In genomic region chr6:144138542-144138941, GRCh38 we compare ENCODE assay signal across 20 cellular contexts. TPM values are rescaled to one million over a fixed set of nuclear protein-coding genes. Genes with fewer than 3 reads are reported as not detected.
A peak's percentile ranks its signal among the peaks of the same experiment; 100 is the strongest.
DNase-seq lines count a peak whose midpoint lies in the region; ATAC-seq, FAIRE-seq and TF ChIP-seq lines count a peak whose summit lies in the region.
"Had no signal": no experiment of that assay in that cellular context is flagged by ENCODE, and none has a peak within 500 bp of the region (broad histone marks: within the 10 kb centered on the region; RNA-seq: fewer than 3 reads in every experiment).

No MANE protein-coding gene starts in this region.

- dilution Hi-C loops in mammary epithelial cell (cut with HindIII; ENCODE audit: low sequenced_read_pairs) = no loop called here

- H4K20me1 ChIP-seq in HepG2 (ENCODE audit: insufficient read depth, low read length) = no peaks in the 10 kb centered on the region
- no peaks in the 10 kb centered on the region for H4K20me1 ChIP-seq in mammary epithelial cell (ENCODE audit: insufficient read depth, low read length)
- H4K20me1 ChIP-seq: BLaER1 treated with 17β-estradiol and CSF1 and Interleukin-3, amounts not matched to agents 10 nM and 100 nM had no signal

- WGBS in HepG2 (ENCODE audit: low lambda C conversion rate) = 25% methylated on average over 4 of the region's 4 CpGs
- 80% methylated on average over 4 of the region's 4 CpGs for WGBS in right lobe of liver (ENCODE audit: insufficient coverage, low coverage, low lambda C conversion rate, missing lambda C conversion rate)
- 93% methylated on average over 4 of the region's 4 CpGs for WGBS in mammary epithelial cell (ENCODE audit: low coverage, missing lambda C conversion rate)

- H3K27ac ChIP-seq in HepG2 (ENCODE audit: extremely low read length, insufficient read depth, low read length) (no peak overlapping the region), right lobe of liver (no peak overlapping the region), neutrophil (peak overlapping the region; percentile 88), mammary epithelial cell (ENCODE audit: insufficient read depth, low read depth, low read length) (no peak overlapping the region)
- H3K27ac ChIP-seq: 22Rv1; A549; BLaER1 treated with 17β-estradiol and CSF1 and Interleukin-3, amounts not matched to agents 10 nM and 100 nM; C4-2B had no signal

- TF ChIP-seq RAD21 in HepG2 (CRISPR knock-in tag; IDR thresholded peaks at IDR 0.05) = no peak

- ATAC-seq in HepG2 (no peak), right lobe of liver (no peak)
- ATAC-seq: A549; CD8-positive, alpha-beta T cell had no signal

- no peak for DNase-seq in HepG2 (ENCODE audit: low spot score)
- DNase-seq in right lobe of liver = no peak
- peak; percentile 13 for DNase-seq in astrocyte of the cerebellum (ENCODE audit: low read depth)
- DNase-seq in germinal center (ENCODE audit: low spot score) = no peak
- DNase-seq in AG08395 (ENCODE audit: low spot score) = no peak
- no peak for DNase-seq in mammary epithelial cell
- DNase-seq: Caco-2; Calu3; CD4-positive, alpha-beta T cell; CD8-positive, alpha-beta T cell; DMS79 treated with DMSO at 0.1 percent for 48 hours; GF-D8 had no signal

- H3K4me1 ChIP-seq in HepG2 (ENCODE audit: insufficient read depth, low read length) (0 out of 2 replicates have a peak, but pooled peaks cover under 1% of the 10 kb centered on the region), right lobe of liver (no peaks in the 10 kb centered on the region), neutrophil (ENCODE audit: control insufficient read depth in 1 of 2, insufficient read depth in 1 of 2, low read depth in 1 of 2, low read length in 1 of 2) (peaks cover 56 to 58% of the 10 kb centered on the region in 2 experiments), mammary epithelial cell (ENCODE audit: insufficient read depth, low read length) (no peaks in the 10 kb centered on the region)
- H3K4me1 ChIP-seq: A549, Caco-2 had no signal

- no peak overlapping the region for H3K4me3 ChIP-seq in HepG2 (replicated peaks in 1 of 3; ENCODE audit: insufficient read depth in 1 of 3, low read depth in 2 of 3, low read length in 3 of 3)
- no peak overlapping the region for H3K4me3 ChIP-seq in right lobe of liver
- no peak overlapping the region for H3K4me3 ChIP-seq in astrocyte of the cerebellum (ENCODE audit: low read depth, low read length)
- no peak overlapping the region for H3K4me3 ChIP-seq in neutrophil (ENCODE audit: low read depth in 1 of 2, low read length in 1 of 2)
- no peak overlapping the region for H3K4me3 ChIP-seq in mammary epithelial cell (replicated peaks in 1 of 3; ENCODE audit: insufficient read depth in 1 of 3, low read depth in 2 of 3, low read length in 3 of 3)
- H3K4me3 ChIP-seq: A549; BLaER1 treated with 17β-estradiol and CSF1 and Interleukin-3, amounts not matched to agents 10 nM and 100 nM had no signal

- CTCF ChIA-PET in HepG2 (lab: Yijun Ruan, JAX; ENCODE audit: low intra/inter-chr PET ratio, low total read pairs) (no interaction called here), mammary epithelial cell (lab: Charles Lee; ENCODE audit: low non-redundant PET) (no interaction called here)

- H3K9ac ChIP-seq in HepG2 (ENCODE audit: insufficient read depth, low read depth, low read length) (no peak overlapping the region), mammary epithelial cell (ENCODE audit: insufficient read depth, low read length) (no peak overlapping the region)
- H3K9ac ChIP-seq: BLaER1 treated with 17β-estradiol and CSF1 and Interleukin-3, amounts not matched to agents 10 nM and 100 nM had no signal

- no peaks in the 10 kb centered on the region for H3K9me3 ChIP-seq in HepG2 (ENCODE audit: low read length)
- H3K9me3 ChIP-seq in right lobe of liver = no peaks in the 10 kb centered on the region
- H3K9me3 ChIP-seq in neutrophil = no peaks in the 10 kb centered on the region
- no peaks in the 10 kb centered on the region for H3K9me3 ChIP-seq in mammary epithelial cell (replicated peaks; ENCODE audit: insufficient read depth, low read length)
- H3K9me3 ChIP-seq: A549, Caco-2 had no signal

- BruUV-seq in HepG2 (replicated peaks; lab: Mats Ljungman, UMichigan) (no TSS peak), mammary epithelial cell (replicated peaks; lab: Mats Ljungman, UMichigan) (no TSS peak)

- H3K79me2 ChIP-seq in HepG2 (ENCODE audit: insufficient read depth, low read length) (no peaks in the 10 kb centered on the region), mammary epithelial cell (ENCODE audit: insufficient read depth, low read length) (no peaks in the 10 kb centered on the region)

- in situ Hi-C loops in HepG2 (cut with HindIII; ENCODE audit: extremely low pct_ligation_motif_present, low pct_unique_long_range_greater_than_20kb) (no loop called here), astrocyte of the cerebellum (cut with HindIII; ENCODE audit: low sequenced_read_pairs) (no loop called here), mammary epithelial cell (cut with MboI; ENCODE audit: low sequenced_read_pairs in 2 of 2) (no loop called here)

- H3K4me2 ChIP-seq in HepG2 (ENCODE audit: low read depth, low read length) (no peak overlapping the region), mammary epithelial cell (ENCODE audit: insufficient read depth, low read depth, low read length) (no peak overlapping the region)
- H3K4me2 ChIP-seq: A549; BLaER1 treated with 17β-estradiol and CSF1 and Interleukin-3, amounts not matched to agents 10 nM and 100 nM had no signal

- H3K36me3 ChIP-seq in HepG2 (replicated peaks in 1 of 2; ENCODE audit: control insufficient read depth in 1 of 2, insufficient read depth in 2 of 2, low read length in 2 of 2) (no peaks in the 10 kb centered on the region), right lobe of liver (no peaks in the 10 kb centered on the region), neutrophil (no peaks in the 10 kb centered on the region), mammary epithelial cell (ENCODE audit: insufficient read depth, low read length) (no peaks in the 10 kb centered on the region)
- H3K36me3 ChIP-seq: BLaER1 treated with 17β-estradiol and CSF1 and Interleukin-3, amounts not matched to agents 10 nM and 100 nM had no signal

- TF ChIP-seq CTCF in HepG2 (CRISPR knock-in tag; IDR thresholded peaks at IDR 0.05) (no peak), right lobe of liver (IDR thresholded peaks at IDR 0.05) (no peak), astrocyte of the cerebellum (IDR thresholded peaks at IDR 0.05; ENCODE audit: low read depth, low read length, missing control alignments) (no peak), neutrophil (IDR thresholded peaks at IDR 0.05) (no peak), mammary epithelial cell (conservative IDR thresholded peaks at IDR 0.05 in 1 of 2, IDR thresholded peaks at IDR 0.05 in 1 of 2; ENCODE audit: extremely low read depth in 1 of 2, insufficient read depth in 1 of 2, low read depth in 1 of 2, low read length in 2 of 2) (no peak)

- H3K27me3 ChIP-seq in HepG2 (ENCODE audit: control insufficient read depth in 1 of 2, insufficient read depth in 2 of 2, low read length in 2 of 2) = 0 out of 5 replicates have a peak, but pooled peaks cover 0 to 1% of the 10 kb centered on the region in 2 experiments
- no peaks in the 10 kb centered on the region for H3K27me3 ChIP-seq in right lobe of liver
- H3K27me3 ChIP-seq in neutrophil = no peaks in the 10 kb centered on the region
- no peaks in the 10 kb centered on the region for H3K27me3 ChIP-seq in mammary epithelial cell (ENCODE audit: insufficient read depth, low read length)
- H3K27me3 ChIP-seq: BLaER1 treated with 17β-estradiol and CSF1 and Interleukin-3, amounts not matched to agents 10 nM and 100 nM had no signal

- intact Hi-C loops in HepG2 (cut with micrococcal nuclease; ENCODE audit: unreplicated experiment) (no loop called here), right lobe of liver (cut with DNase I) (no loop called here), mammary epithelial cell (cut with micrococcal nuclease) (no loop called here)

- H2AFZ ChIP-seq in HepG2 (ENCODE audit: low read length) (no peak overlapping the region), mammary epithelial cell (ENCODE audit: low read depth, low read length) (no peak overlapping the region)

- POLR2A ChIA-PET in HepG2 (lab: Yijun Ruan, JAX) = no interaction called here

- TF ChIP-seq POLR2A in HepG2 (IDR thresholded peaks at IDR 0.05; ENCODE audit: insufficient read depth in 1 of 2, low read depth in 2 of 2, low read length in 2 of 2) (no peak), right lobe of liver (IDR thresholded peaks at IDR 0.05) (no peak)

- TF ChIP-seq EP300 in HepG2 (IDR thresholded peaks at IDR 0.05; ENCODE audit: low read depth in 2 of 2, low read length in 2 of 2) (no peak), HepG2 (CRISPR knock-in tag; IDR thresholded peaks at IDR 0.05; ENCODE audit: borderline replicate concordance) (no peak)

- no peak for FAIRE-seq in HepG2 (lab: Jason Lieb, UNC)
- FAIRE-seq: A549, D721Med, G401.6, GM19239 had no signal

RNA-seq across cellular contexts. Expression of gene STX11, which starts 11.8 kb away (rescaled TPM):
- total RNA-seq in HepG2 (2016; rRNA removed; fragmentation: Illumina TruSeq; extraction: Trizol) = not detected in 2 replicates
- not detected in 2 replicates for total RNA-seq in HepG2 (2016; cell fraction: cytosol; rRNA removed; fragmentation: Illumina TruSeq; extraction: Trizol; ENCODE audit: low read depth)
- not detected in 2 replicates for total RNA-seq in HepG2 (2016; cell fraction: insoluble cytoplasmic fraction; rRNA removed; fragmentation: Illumina TruSeq; extraction: Trizol)
- not detected in 2 replicates for total RNA-seq in HepG2 (2016; cell fraction: membrane; rRNA removed; fragmentation: Illumina TruSeq; extraction: Trizol)
- total RNA-seq in HepG2 (2016; cell fraction: nucleus; rRNA removed; fragmentation: Illumina TruSeq; extraction: Trizol) = not detected in 2 replicates
- polyA plus RNA-seq in HepG2 (2011; rRNA removed) = 0.03 and 0.07 TPM in 2 replicates
- polyA plus RNA-seq in HepG2 (2011; cell fraction: cytosol; rRNA removed) = 0.04 TPM in 2 replicates
- polyA plus RNA-seq in HepG2 (2011; cell fraction: nucleus; rRNA removed) = 0.13 TPM in 1 of 2 replicates, not detected in the other
- polyA plus RNA-seq in HepG2 (2012) = 0.07 TPM in 1 of 2 replicates, not detected in the other
- not detected in 2 replicates for polyA plus RNA-seq in HepG2 (2016; cell fraction: cytosol; fragmentation: Illumina TruSeq; extraction: Trizol; ENCODE audit: low read depth)
- not detected in 2 replicates for polyA plus RNA-seq in HepG2 (2016; cell fraction: insoluble cytoplasmic fraction; fragmentation: Illumina TruSeq; extraction: Trizol; ENCODE audit: low read depth)
- not detected in 2 replicates for polyA plus RNA-seq in HepG2 (2016; cell fraction: membrane; fragmentation: Illumina TruSeq; extraction: Trizol; ENCODE audit: low read depth)
- not detected in 2 replicates for polyA plus RNA-seq in HepG2 (2016; cell fraction: nucleus; fragmentation: Illumina TruSeq; extraction: Trizol; ENCODE audit: insufficient read depth, low read depth)
- 1.4 TPM in 1 of 2 replicates, not detected in the other for polyA minus RNA-seq in HepG2 (2011; rRNA and poly(A)+ RNA removed; ENCODE audit: low replicate concordance)
- polyA minus RNA-seq in HepG2 (2011; cell fraction: cytosol; rRNA and poly(A)+ RNA removed) = 0.44 TPM in 1 of 2 replicates, not detected in the other
- not detected in 2 replicates for polyA minus RNA-seq in HepG2 (2011; cell fraction: nucleus; rRNA and poly(A)+ RNA removed)
- 1 to 10 TPM in 5 of 6 experiments, under 1 TPM in 1; 0.86 to 7.4 (median 4.1) TPM for total RNA-seq in right lobe of liver
- 1 to 10 TPM in 1 of 2 donors, under 1 TPM in 1; 0.71 to 1.2 TPM for total RNA-seq in mammary epithelial cell
- 1.0 TPM for polyA plus RNA-seq in mammary epithelial cell
- polyA minus RNA-seq in mammary epithelial cell = not detected

RNA-seq across cellular contexts. Expression of gene SF3B5, which starts 43.2 kb away (rescaled TPM):
- 263 and 346 TPM in 2 replicates for total RNA-seq in HepG2 (2016; rRNA removed; fragmentation: Illumina TruSeq; extraction: Trizol)
- 104 and 124 TPM in 2 replicates for total RNA-seq in HepG2 (2016; cell fraction: cytosol; rRNA removed; fragmentation: Illumina TruSeq; extraction: Trizol; ENCODE audit: low read depth)
- total RNA-seq in HepG2 (2016; cell fraction: insoluble cytoplasmic fraction; rRNA removed; fragmentation: Illumina TruSeq; extraction: Trizol) = 265 and 405 TPM in 2 replicates
- total RNA-seq in HepG2 (2016; cell fraction: membrane; rRNA removed; fragmentation: Illumina TruSeq; extraction: Trizol) = 116 and 142 TPM in 2 replicates
- total RNA-seq in HepG2 (2016; cell fraction: nucleus; rRNA removed; fragmentation: Illumina TruSeq; extraction: Trizol) = 87.5 and 103 TPM in 2 replicates
- 292 and 294 TPM in 2 replicates for polyA plus RNA-seq in HepG2 (2011; rRNA removed)
- polyA plus RNA-seq in HepG2 (2011; cell fraction: cytosol; rRNA removed) = 334 and 504 TPM in 2 replicates
- 112 and 124 TPM in 2 replicates for polyA plus RNA-seq in HepG2 (2011; cell fraction: nucleus; rRNA removed)
- polyA plus RNA-seq in HepG2 (2012) = 110 and 133 TPM in 2 replicates
- polyA plus RNA-seq in HepG2 (2016; cell fraction: cytosol; fragmentation: Illumina TruSeq; extraction: Trizol; ENCODE audit: low read depth) = 115 and 146 TPM in 2 replicates
- polyA plus RNA-seq in HepG2 (2016; cell fraction: insoluble cytoplasmic fraction; fragmentation: Illumina TruSeq; extraction: Trizol; ENCODE audit: low read depth) = 417 and 449 TPM in 2 replicates
- polyA plus RNA-seq in HepG2 (2016; cell fraction: membrane; fragmentation: Illumina TruSeq; extraction: Trizol; ENCODE audit: low read depth) = 111 and 138 TPM in 2 replicates
- 162 and 180 TPM in 2 replicates for polyA plus RNA-seq in HepG2 (2016; cell fraction: nucleus; fragmentation: Illumina TruSeq; extraction: Trizol; ENCODE audit: insufficient read depth, low read depth)
- 275 and 292 TPM in 2 replicates for polyA minus RNA-seq in HepG2 (2011; rRNA and poly(A)+ RNA removed; ENCODE audit: low replicate concordance)
- polyA minus RNA-seq in HepG2 (2011; cell fraction: cytosol; rRNA and poly(A)+ RNA removed) = 65.1 and 84.0 TPM in 2 replicates
- 34.2 and 34.9 TPM in 2 replicates for polyA minus RNA-seq in HepG2 (2011; cell fraction: nucleus; rRNA and poly(A)+ RNA removed)
- 100 to 1,000 TPM in 2 of 6 experiments, 10 to 100 TPM in 4; 59.2 to 206 (median 70.6) TPM for total RNA-seq in right lobe of liver
- 100 to 1,000 TPM in 1 of 2 donors, 10 to 100 TPM in 1; 81.9 to 132 TPM for total RNA-seq in mammary epithelial cell
- polyA plus RNA-seq in mammary epithelial cell = 362 TPM
- 224 TPM for polyA minus RNA-seq in mammary epithelial cell
